In genomic region chr20:25128649-25129048, GRCh38 we compare ENCODE assay signal across 28 cellular contexts. TPM values are rescaled to one million over a fixed set of nuclear protein-coding genes. Genes with fewer than 3 reads are reported as not detected.
DNase-seq lines count a peak whose midpoint lies in the region; ATAC-seq, FAIRE-seq and TF ChIP-seq lines count a peak whose summit lies in the region.
"Had no signal": no experiment of that assay in that cellular context is flagged by ENCODE, and none has a peak within 500 bp of the region (broad histone marks: within the 10 kb centered on the region; RNA-seq: fewer than 3 reads in every experiment).

No MANE protein-coding gene starts in this region.

- BruUV-seq in HepG2 (replicated peaks; lab: Mats Ljungman, UMichigan), result no TSS peak

- H3K27ac ChIP-seq in esophagus muscularis mucosa (replicated peaks in 1 of 4), result no peak overlapping the region
- H3K27ac ChIP-seq in HepG2 (ENCODE audit: extremely low read length, insufficient read depth, low read length), result no peak overlapping the region
- H3K27ac ChIP-seq: BLaER1 had no signal

- TF ChIP-seq CTCF in esophagus muscularis mucosa (IDR thresholded peaks at IDR 0.05), result no peak
- no peak for TF ChIP-seq CTCF in HepG2 (CRISPR knock-in tag; IDR thresholded peaks at IDR 0.05)

- no peak for ATAC-seq in HepG2
- ATAC-seq: GM12878 had no signal

- intact Hi-C loops in esophagus muscularis mucosa (cut with DNase I), result no loop called here
- intact Hi-C loops in HepG2 (cut with micrococcal nuclease; ENCODE audit: unreplicated experiment), result no loop called here

- TF ChIP-seq RAD21 in HepG2 (CRISPR knock-in tag; IDR thresholded peaks at IDR 0.05), result no peak

- no peak overlapping the region for H3K4me2 ChIP-seq in HepG2 (ENCODE audit: low read depth, low read length)
- H3K4me2 ChIP-seq: BLaER1 had no signal

- in situ Hi-C loops in HepG2 (cut with HindIII; ENCODE audit: extremely low pct_ligation_motif_present, low pct_unique_long_range_greater_than_20kb), result no loop called here

- no peaks in the 10 kb centered on the region for H3K36me3 ChIP-seq in esophagus muscularis mucosa
- H3K36me3 ChIP-seq in HepG2 (replicated peaks in 1 of 2; ENCODE audit: control insufficient read depth in 1 of 2, insufficient read depth in 2 of 2, low read length in 2 of 2), result no peaks in the 10 kb centered on the region
- H3K36me3 ChIP-seq: BE2C, BLaER1 had no signal

- H3K4me3 ChIP-seq in esophagus muscularis mucosa, result no peak overlapping the region
- no peak overlapping the region for H3K4me3 ChIP-seq in HepG2 (replicated peaks in 1 of 3; ENCODE audit: insufficient read depth in 1 of 3, low read depth in 2 of 3, low read length in 3 of 3)
- H3K4me3 ChIP-seq: BLaER1, GM12878 had no signal

- no peak overlapping the region for H3K9ac ChIP-seq in HepG2 (ENCODE audit: insufficient read depth, low read depth, low read length)
- H3K9ac ChIP-seq: BLaER1 had no signal

- no peak for TF ChIP-seq EP300 in esophagus muscularis mucosa (IDR thresholded peaks at IDR 0.05)
- TF ChIP-seq EP300 in HepG2 (IDR thresholded peaks at IDR 0.05; ENCODE audit: low read depth in 2 of 2, low read length in 2 of 2), result no peak
- TF ChIP-seq EP300 in HepG2 (CRISPR knock-in tag; IDR thresholded peaks at IDR 0.05; ENCODE audit: borderline replicate concordance), result no peak

- POLR2A ChIA-PET in HepG2 (lab: Yijun Ruan, JAX), result no interaction called here

- H3K27me3 ChIP-seq in esophagus muscularis mucosa, result no peaks in the 10 kb centered on the region
- H3K27me3 ChIP-seq in HepG2 (ENCODE audit: control insufficient read depth in 1 of 2, insufficient read depth in 2 of 2, low read length in 2 of 2), result peaks cover under 1 to 24% of the 10 kb centered on the region in 2 experiments; a peak in 4 of 5 replicates
- H3K27me3 ChIP-seq: BE2C, BLaER1 had no signal

- no peak for FAIRE-seq in HepG2 (lab: Jason Lieb, UNC)
- FAIRE-seq: A204.1, GM12878, GM12892, GM18507 had no signal

- DNase-seq in esophagus muscularis mucosa (ENCODE audit: extremely low spot score) (peak; percentile 45), HepG2 (ENCODE audit: low spot score) (no peak), NCI-H524 (lab: John Stamatoyannopoulos, UW) (no peak), glomerular visceral epithelial cell (ENCODE audit: extremely low spot score) (no peak)
- DNase-seq in activated naive CD4-positive, alpha-beta T cell (lab: John Stamatoyannopoulos, UW), result no peak
- DNase-seq: 8988T; ACHN; BE2C; C1 segment of cervical spinal cord; CD4-positive, alpha-beta memory T cell; CD4-positive, CD25-positive, alpha-beta regulatory T cell; CD8-positive, alpha-beta memory T cell; COR-L47; DMS 273 treated with DMSO at 0.1 percent for 48 hours; DMS153; DMS79; DND-41; EL; GDM1 had no signal

- H3K4me1 ChIP-seq in esophagus muscularis mucosa (no peaks in the 10 kb centered on the region), HepG2 (ENCODE audit: insufficient read depth, low read length) (no peaks in the 10 kb centered on the region)
- H3K4me1 ChIP-seq: BE2C, BLaER1 had no signal

- no peaks in the 10 kb centered on the region for H4K20me1 ChIP-seq in HepG2 (ENCODE audit: insufficient read depth, low read length)
- H4K20me1 ChIP-seq: BLaER1 had no signal

- 85% methylated on average over 5 of the region's 5 CpGs for WGBS in esophagus muscularis mucosa
- 10% methylated on average over 5 of the region's 5 CpGs for WGBS in HepG2 (ENCODE audit: low lambda C conversion rate)

- no peaks in the 10 kb centered on the region for H3K9me3 ChIP-seq in esophagus muscularis mucosa
- no peaks in the 10 kb centered on the region for H3K9me3 ChIP-seq in HepG2 (ENCODE audit: low read length)
- H3K9me3 ChIP-seq: BE2C, BLaER1 had no signal

- TF ChIP-seq POLR2A in esophagus muscularis mucosa (IDR thresholded peaks at IDR 0.05; ENCODE audit: low read depth), result no peak
- no peak for TF ChIP-seq POLR2A in HepG2 (IDR thresholded peaks at IDR 0.05; ENCODE audit: insufficient read depth in 1 of 2, low read depth in 2 of 2, low read length in 2 of 2)

- no peaks in the 10 kb centered on the region for H3K79me2 ChIP-seq in HepG2 (ENCODE audit: insufficient read depth, low read length)

- CTCF ChIA-PET in HepG2 (lab: Yijun Ruan, JAX; ENCODE audit: low intra/inter-chr PET ratio, low total read pairs), result no interaction called here

- H2AFZ ChIP-seq in HepG2 (ENCODE audit: low read length), result no peak overlapping the region

TF ChIP-seq in HepG2, 621 proteins besides CTCF, POLR2A, EP300 and RAD21:
- no peak for TF ChIP-seq ZNF530 (CRISPR knock-in tag; IDR thresholded peaks at IDR 0.05; ENCODE audit: low read depth)
- TF ChIP-seq HNF1A (IDR thresholded peaks at IDR 0.05; ENCODE audit: low read depth), result 0 out of 2 replicates have a peak, but pooled peaks have one; percentile 22
- TF ChIP-seq HNF1A (CRISPR knock-in tag; IDR thresholded peaks at IDR 0.05; ENCODE audit: borderline replicate concordance), result no peak

RNA-seq across cellular contexts. Expression of gene VSX1, which starts 46.7 kb away (rescaled TPM):
- under 1 TPM in 1 of 4 donors, not detected in 3; 0.83 TPM for total RNA-seq in esophagus muscularis mucosa
- total RNA-seq in HepG2 (2016; rRNA removed; fragmentation: Illumina TruSeq; extraction: Trizol), result not detected in 2 replicates
- not detected in 2 replicates for total RNA-seq in HepG2 (2016; cell fraction: cytosol; rRNA removed; fragmentation: Illumina TruSeq; extraction: Trizol; ENCODE audit: low read depth)
- not detected in 2 replicates for total RNA-seq in HepG2 (2016; cell fraction: insoluble cytoplasmic fraction; rRNA removed; fragmentation: Illumina TruSeq; extraction: Trizol)
- not detected in 2 replicates for total RNA-seq in HepG2 (2016; cell fraction: membrane; rRNA removed; fragmentation: Illumina TruSeq; extraction: Trizol)
- total RNA-seq in HepG2 (2016; cell fraction: nucleus; rRNA removed; fragmentation: Illumina TruSeq; extraction: Trizol), result not detected in 2 replicates
- 0.04 and 0.05 TPM in 2 replicates for polyA plus RNA-seq in HepG2 (2011; rRNA removed)
- not detected in 2 replicates for polyA plus RNA-seq in HepG2 (2011; cell fraction: cytosol; rRNA removed)
- polyA plus RNA-seq in HepG2 (2011; cell fraction: nucleus; rRNA removed), result 0.06 and 0.14 TPM in 2 replicates
- not detected in 2 replicates for polyA plus RNA-seq in HepG2 (2012)
- polyA plus RNA-seq in HepG2 (2016; cell fraction: cytosol; fragmentation: Illumina TruSeq; extraction: Trizol; ENCODE audit: low read depth), result not detected in 2 replicates
- not detected in 2 replicates for polyA plus RNA-seq in HepG2 (2016; cell fraction: insoluble cytoplasmic fraction; fragmentation: Illumina TruSeq; extraction: Trizol; ENCODE audit: low read depth)
- not detected in 2 replicates for polyA plus RNA-seq in HepG2 (2016; cell fraction: membrane; fragmentation: Illumina TruSeq; extraction: Trizol; ENCODE audit: low read depth)
- polyA plus RNA-seq in HepG2 (2016; cell fraction: nucleus; fragmentation: Illumina TruSeq; extraction: Trizol; ENCODE audit: insufficient read depth, low read depth), result not detected in 2 replicates
- polyA minus RNA-seq in HepG2 (2011; rRNA and poly(A)+ RNA removed; ENCODE audit: low replicate concordance), result not detected in 2 replicates
- not detected in 2 replicates for polyA minus RNA-seq in HepG2 (2011; cell fraction: cytosol; rRNA and poly(A)+ RNA removed)
- polyA minus RNA-seq in HepG2 (2011; cell fraction: nucleus; rRNA and poly(A)+ RNA removed), result 0.75 TPM in 1 of 2 replicates, not detected in the other
- total RNA-seq: A673; CD4-positive, alpha-beta memory T cell; CD4-positive, CD25-positive, alpha-beta regulatory T cell; CD8-positive, alpha-beta memory T cell; Daoy; G401; GM12878 had no signal
- polyA plus RNA-seq: CD14-positive monocyte; CD4-positive, alpha-beta memory T cell; CD4-positive, CD25-positive, alpha-beta regulatory T cell; CD8-positive, alpha-beta memory T cell had no signal
